ENCODE assay signal across 12 cellular contexts in the genomic region with DNA sequence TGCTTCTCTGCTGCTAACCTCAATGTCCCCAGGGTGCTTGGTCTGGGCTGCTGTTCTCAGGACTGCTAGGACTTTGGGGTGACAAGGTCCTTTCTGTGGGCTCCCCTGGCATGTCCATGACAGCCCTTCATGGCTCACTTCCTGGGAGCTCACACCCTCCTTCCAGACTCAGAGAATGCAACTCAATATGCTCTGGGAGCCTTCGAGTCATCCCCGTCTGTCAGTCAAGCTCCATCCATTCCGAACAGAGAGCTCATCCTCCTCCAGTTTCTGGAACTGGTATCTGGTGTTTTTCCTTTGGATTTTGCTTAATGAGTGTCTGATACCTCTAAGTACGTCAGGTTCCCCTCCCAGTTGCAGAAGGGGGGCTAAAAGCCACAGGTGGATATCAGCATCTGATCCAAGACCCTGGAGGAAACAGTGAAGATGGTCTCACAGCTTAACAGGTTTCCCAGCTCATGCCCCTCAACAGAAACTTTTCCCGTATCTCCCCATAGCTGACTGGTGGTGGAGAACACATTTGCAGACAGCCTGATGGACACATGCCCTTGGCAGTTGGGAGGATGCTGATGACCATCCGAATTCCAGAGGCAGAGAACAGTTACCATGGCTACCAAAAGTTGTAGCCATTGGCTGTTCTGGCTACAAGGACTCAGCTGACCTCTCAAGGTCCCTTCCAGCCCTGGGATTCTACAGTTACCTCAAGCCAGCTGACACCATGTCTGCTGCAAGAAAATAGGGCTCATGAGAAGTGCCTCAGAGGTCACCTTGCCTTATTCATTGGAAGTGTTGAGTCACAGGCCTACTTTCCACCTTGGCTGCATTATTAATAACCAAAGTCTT. TPM values are rescaled to one million over a fixed set of nuclear protein-coding genes. Genes with fewer than 3 reads are reported as not detected.
DNase-seq lines count a peak whose midpoint lies in the region; ATAC-seq, FAIRE-seq and TF ChIP-seq lines count a peak whose summit lies in the region.
"Had no signal": no experiment of that assay in that cellular context is flagged by ENCODE, and none has a peak within 500 bp of the region (broad histone marks: within the 10 kb centered on the region; RNA-seq: fewer than 3 reads in every experiment).

No MANE protein-coding gene starts in this region.

- no peak overlapping the region for H3K4me3 ChIP-seq in OCI-LY1 (ENCODE audit: low read depth, low read length, poor library complexity, severe bottlenecking)
- no peak overlapping the region for H3K4me3 ChIP-seq in H1 (ENCODE audit: extremely low read depth in 1 of 4, insufficient read depth in 2 of 4, low read depth in 3 of 4, low read length in 4 of 4)
- H3K4me3 ChIP-seq in psoas muscle: no peak overlapping the region
- no peak overlapping the region for H3K4me3 ChIP-seq in ascending aorta

- H2AK5ac ChIP-seq in H1 (ENCODE audit: low read depth, low read length): no peak overlapping the region

- no peak for FAIRE-seq in H1 (lab: Jason Lieb, UNC)
- FAIRE-seq: A204.1 had no signal

- POLR2A ChIA-PET in H1 (lab: Charles Lee; ENCODE audit: partially characterized antibody): interaction anchor here (0.8 to 16.6 kb wide), 19 partner anchors 9 to 167 kb away, joined by 3 to 266 read pairs (median 4); partner anchors contain the start of genes GCN1, RAB35, RNU4-1 and RNU4-2

- CTCF ChIA-PET in H1 (lab: Charles Lee; ENCODE audit: partially characterized antibody): interaction anchor here (1.0 to 1.5 kb wide), 5 partner anchors 9 to 75 kb away, joined by 3 read pairs; partner anchors contain the start of gene RPLP0

- H3K4me1 ChIP-seq in OCI-LY1 (ENCODE audit: insufficient read depth, low read length, severe bottlenecking) (peaks cover 31% of the 10 kb centered on the region), H1 (replicated peaks in 1 of 4; ENCODE audit: control insufficient read depth in 3 of 4, insufficient read depth in 4 of 4, low read length in 3 of 4) (peaks cover 0 to 2% (median under 1%) of the 10 kb centered on the region in 4 experiments; a peak in 1 of 7 replicates), psoas muscle (peaks cover 9% of the 10 kb centered on the region), ascending aorta (no peaks in the 10 kb centered on the region)

- no peak overlapping the region for H3K23ac ChIP-seq in H1 (ENCODE audit: insufficient read length)

- H3K14ac ChIP-seq in H1 (ENCODE audit: insufficient read length): no peak overlapping the region

- H2BK20ac ChIP-seq in H1 (ENCODE audit: low read length): no peak overlapping the region

- no peaks in the 10 kb centered on the region for H3K9me3 ChIP-seq in OCI-LY1 (ENCODE audit: low read length)
- H3K9me3 ChIP-seq in H1 (ENCODE audit: insufficient read depth in 2 of 2, low read depth in 1 of 2, low read length in 1 of 2): no peaks in the 10 kb centered on the region
- no peaks in the 10 kb centered on the region for H3K9me3 ChIP-seq in psoas muscle
- H3K9me3 ChIP-seq in ascending aorta: no peaks in the 10 kb centered on the region

- no peaks in the 10 kb centered on the region for H3K23me2 ChIP-seq in H1 (ENCODE audit: low read depth, low read length)

- H3K9ac ChIP-seq in OCI-LY1 (ENCODE audit: low read length) (no peak overlapping the region), H1 (replicated peaks in 1 of 4; ENCODE audit: extremely low read depth in 1 of 4, low read depth in 3 of 4, low read length in 3 of 4) (no peak overlapping the region)

- no peak overlapping the region for H3K56ac ChIP-seq in H1 (replicated peaks; ENCODE audit: insufficient read length, low read depth, low read length)

- H4K8ac ChIP-seq in H1 (ENCODE audit: extremely low read depth, insufficient read depth, low read length): no peak overlapping the region

- H3K4me3 Mint-ChIP-seq in T-helper 2 cell treated with Interferon-gamma antibody and Interleukin-4, amounts not matched to agents 5 μg/mL and 100 μg/mL, for 36 hours: no peak overlapping the region

- peak; percentile 18 for DNase-seq in T-helper 2 cell treated with Interferon-gamma antibody and Interleukin-4, amounts not matched to agents 5 μg/mL and 100 μg/mL, for 36 hours (ENCODE audit: low spot score)
- DNase-seq in T-helper 2 cell (no peak), H1 (ENCODE audit: low read depth in 1 of 2, low spot score in 2 of 2) (no peak), psoas muscle (no peak), erythroblast (lab: John Stamatoyannopoulos, UW) (no peak), ascending aorta (ENCODE audit: low spot score in 2 of 2) (no peak), midbrain (lab: John Stamatoyannopoulos, UW) (no peak)
- DNase-seq: Karpas-422, NCI-H524 had no signal

- H3K27me3 Mint-ChIP-seq in T-helper 2 cell treated with Interferon-gamma antibody and Interleukin-4, amounts not matched to agents 5 μg/mL and 100 μg/mL, for 36 hours (ENCODE audit: low read depth): no peaks in the 10 kb centered on the region

- TF ChIP-seq CTCF in OCI-LY1 (IDR thresholded peaks at IDR 0.05; ENCODE audit: low read length) (no peak), H1 (IDR thresholded peaks at IDR 0.05; ENCODE audit: control extremely low read depth in 1 of 3, insufficient read depth in 1 of 3, low read depth in 1 of 3, low read length in 3 of 3) (no peak), psoas muscle (IDR thresholded peaks at IDR 0.05) (no peak), ascending aorta (IDR thresholded peaks at IDR 0.05) (no peak)

- H2BK15ac ChIP-seq in H1 (ENCODE audit: low read length): no peak overlapping the region

- no peak overlapping the region for H3K4ac ChIP-seq in H1 (replicated peaks; ENCODE audit: insufficient read length, low read depth, low read length)

- H2BK5ac ChIP-seq in H1 (ENCODE audit: low read depth, low read length): peak overlapping the region; percentile 1; the same call in 1 of the 2 replicates

- no peaks in the 10 kb centered on the region for H3K79me2 ChIP-seq in OCI-LY1 (ENCODE audit: insufficient read depth, low read length)
- H3K79me2 ChIP-seq in H1 (ENCODE audit: control insufficient read depth in 1 of 2, insufficient read depth in 2 of 2, low read length in 2 of 2): no peaks in the 10 kb centered on the region

- peaks cover 35% of the 10 kb centered on the region for H3K36me3 Mint-ChIP-seq in T-helper 2 cell treated with Interferon-gamma antibody and Interleukin-4, amounts not matched to agents 5 μg/mL and 100 μg/mL, for 36 hours (ENCODE audit: low read depth)

- no peak overlapping the region for H2BK12ac ChIP-seq in H1 (ENCODE audit: low read depth, low read length)

- WGBS in H1 (ENCODE audit: extremely low coverage in 1 of 2, insufficient coverage in 1 of 2, insufficient read length in 1 of 2, insufficient replicate concordance in 2 of 2, low coverage in 1 of 2, low lambda C conversion rate in 2 of 2, missing lambda C conversion rate in 1 of 2), 2 experiments: 85% methylated on average over 6 of the region's 6 CpGs; no CpG with 5 or more reads in 1 of the 2 experiments
- 57 to 84% (median 65%) methylated on average over 6 of the region's 6 CpGs for WGBS in psoas muscle, 3 donors

- no peaks in the 10 kb centered on the region for H3K9me2 ChIP-seq in OCI-LY1 (ENCODE audit: low read depth, low read length)

- peak overlapping the region; percentile 68 for H3K27ac Mint-ChIP-seq in T-helper 2 cell treated with Interferon-gamma antibody and Interleukin-4, amounts not matched to agents 5 μg/mL and 100 μg/mL, for 36 hours

- H4K5ac ChIP-seq in H1 (ENCODE audit: insufficient read length, low read depth, low read length): no peak overlapping the region

- H3K27ac ChIP-seq in OCI-LY1 (ENCODE audit: low read depth, low read length, poor library complexity, severe bottlenecking): peak overlapping the region; percentile 26
- H3K27ac ChIP-seq in H1 (ENCODE audit: low read depth, low read length): no peak overlapping the region
- peak overlapping the region; percentile 55 for H3K27ac ChIP-seq in psoas muscle
- H3K27ac ChIP-seq in ascending aorta: peak overlapping the region in 1 of 2 donors; percentile 47

- H3K18ac ChIP-seq in H1 (ENCODE audit: extremely low read depth, low read length): no peak overlapping the region

- H2BK120ac ChIP-seq in H1 (replicated peaks; ENCODE audit: low read depth, low read length): no peak overlapping the region

- H3K9me3 Mint-ChIP-seq in T-helper 2 cell treated with Interferon-gamma antibody and Interleukin-4, amounts not matched to agents 5 μg/mL and 100 μg/mL, for 36 hours: no peaks in the 10 kb centered on the region

- peak; percentile 69 to 79 (median 78) for ATAC-seq in psoas muscle
- ATAC-seq: SK-N-SH treated with all-trans-retinoic acid at 6 μM for 48 hours had no signal

- no peak overlapping the region for H4K91ac ChIP-seq in H1 (replicated peaks; ENCODE audit: insufficient read length, low read length)

- peaks cover 58% of the 10 kb centered on the region for H3K36me3 ChIP-seq in OCI-LY1 (ENCODE audit: insufficient read depth, low read length)
- H3K36me3 ChIP-seq in H1 (ENCODE audit: control insufficient read depth in 2 of 4, insufficient read depth in 4 of 4, low read length in 3 of 4): peaks cover 27 to 46% (median 39%) of the 10 kb centered on the region in 4 experiments
- peaks cover 20 to 55% of the 10 kb centered on the region in 2 donors for H3K36me3 ChIP-seq in psoas muscle (ENCODE audit: insufficient read depth in 1 of 2, low read depth in 1 of 2)
- peaks cover 39 to 47% of the 10 kb centered on the region in 2 donors for H3K36me3 ChIP-seq in ascending aorta

- no peak overlapping the region for H2AFZ ChIP-seq in OCI-LY1 (ENCODE audit: low read length)
- H2AFZ ChIP-seq in H1 (ENCODE audit: low read length): no peak overlapping the region

- H4K20me1 ChIP-seq in OCI-LY1 (ENCODE audit: insufficient read depth, low read length): no peaks in the 10 kb centered on the region
- peaks cover 1 to 2% of the 10 kb centered on the region in 2 experiments for H4K20me1 ChIP-seq in H1 (replicated peaks in 1 of 2; ENCODE audit: control insufficient read depth in 1 of 2, insufficient read depth in 2 of 2, low read length in 2 of 2)

- H3K27me3 ChIP-seq in OCI-LY1 (ENCODE audit: insufficient read depth, low read length) (no peaks in the 10 kb centered on the region), H1 (replicated peaks in 1 of 4; ENCODE audit: control insufficient read depth in 3 of 4, extremely low read depth in 1 of 4, insufficient read depth in 3 of 4, low read length in 3 of 4) (no peaks in the 10 kb centered on the region; a peak in 1 of 7 replicates), psoas muscle (ENCODE audit: insufficient read depth in 3 of 3, low read length in 2 of 3) (no peaks in the 10 kb centered on the region), ascending aorta (no peaks in the 10 kb centered on the region)

- peak in 1 of 2 experiments; percentile 46; a peak in 2 of 3 replicates for TF ChIP-seq POLR2A in H1 (IDR thresholded peaks at IDR 0.05; ENCODE audit: control extremely low read depth in 1 of 2, low read depth in 2 of 2, low read length in 2 of 2)
- no peak for TF ChIP-seq POLR2A in erythroblast (IDR thresholded peaks at IDR 0.05; ENCODE audit: low read length)

- H3K79me1 ChIP-seq in H1 (ENCODE audit: low read depth, low read length): no peaks in the 10 kb centered on the region; the same call in 1 of the 2 replicates

- peaks cover 23% of the 10 kb centered on the region for H3K4me1 Mint-ChIP-seq in T-helper 2 cell treated with Interferon-gamma antibody and Interleukin-4, amounts not matched to agents 5 μg/mL and 100 μg/mL, for 36 hours (ENCODE audit: low read depth)

- no peak for TF ChIP-seq RAD21 in H1 (IDR thresholded peaks at IDR 0.05 in 1 of 2, conservative IDR thresholded peaks at IDR 0.05 in 1 of 2; ENCODE audit: low read depth in 2 of 2, low read length in 2 of 2)

- intact Hi-C loops in psoas muscle (cut with DNase I) (no loop called here), ascending aorta (cut with DNase I) (no loop called here)

- H3K4me2 ChIP-seq in OCI-LY1 (ENCODE audit: low read length) (no peak overlapping the region), H1 (ENCODE audit: insufficient read depth in 1 of 2, low read depth in 2 of 2, low read length in 2 of 2) (no peak overlapping the region)

- no peak for TF ChIP-seq EP300 in H1 (IDR thresholded peaks at IDR 0.05; ENCODE audit: borderline replicate concordance in 1 of 2, low read depth in 2 of 2, low read length in 2 of 2)

- H3F3A ChIP-seq in OCI-LY1 (ENCODE audit: insufficient read depth, low read length): 0 out of 2 replicates have a peak, but pooled peaks cover 7% of the 10 kb centered on the region

RNA-seq across cellular contexts. Expression of gene RAB35, which starts 9.5 kb away (rescaled TPM):
- 39.0 and 45.7 TPM in 2 replicates for total RNA-seq in H1 (2021; fragmentation: NEBNext Ultra II Directional; extraction: Animal tissue kit (Norgen Biotek cat#: 25700))
- 33.4 and 45.8 TPM in 2 replicates for polyA plus RNA-seq in H1 (2011; rRNA removed)
- polyA plus RNA-seq in H1 (2011; cell fraction: cytosol; rRNA removed): 29.0 TPM
- polyA plus RNA-seq in H1 (2011; cell fraction: nucleus; rRNA removed): 37.5 TPM
- polyA plus RNA-seq in H1 (2012, experiment 1 of 2): 35.9 to 43.8 TPM (median 40.9 TPM) in 4 replicates
- 38.3 TPM for polyA plus RNA-seq in H1 (2012, experiment 2 of 2)
- polyA plus RNA-seq in H1 (2013, experiment 1 of 2): 27.7 TPM
- polyA plus RNA-seq in H1 (2013, experiment 2 of 2): 29.3 TPM
- polyA minus RNA-seq in H1 (2011; rRNA and poly(A)+ RNA removed): 34.0 and 46.0 TPM in 2 replicates
- 16.2 TPM for polyA minus RNA-seq in H1 (2011; cell fraction: cytosol; rRNA and poly(A)+ RNA removed)
- polyA minus RNA-seq in H1 (2011; cell fraction: nucleus; rRNA and poly(A)+ RNA removed): 12.0 TPM
- total RNA-seq in psoas muscle: 10 to 100 TPM; 24.0 to 38.7 (median 35.6) TPM
- polyA plus RNA-seq in psoas muscle: 10 to 100 TPM; 18.9 to 33.2 (median 31.1) TPM
- 39.2 TPM for total RNA-seq in ascending aorta
